ENCODE assay signal across 1 cellular context in genomic region chr14:82447586-82447985, GRCh38.
TF ChIP-seq lines count a peak whose summit lies in the region.

No MANE protein-coding gene starts in this region.

TF ChIP-seq in WTC11, 78 proteins besides CTCF, POLR2A, EP300 and RAD21 (continued from another document):
- TF ChIP-seq IRF1 (CRISPR knock-in tag; IDR thresholded peaks at IDR 0.05): no peak
- no peak for TF ChIP-seq GRHL2 (CRISPR knock-in tag; IDR thresholded peaks at IDR 0.05; ENCODE audit: insufficient replicate concordance, severe bottlenecking)
- no peak for TF ChIP-seq PRDM15 (CRISPR knock-in tag; IDR thresholded peaks at IDR 0.05)
